ENCODE assay signal across 16 cellular contexts in genomic region chr9:131992906-131993657, GRCh38.
"Had no signal": no experiment of that assay in that cellular context is flagged by ENCODE, and none has a peak within 500 bp of the region (broad histone marks: within the 10 kb centered on the region; RNA-seq: fewer than 3 reads in every experiment).

No MANE protein-coding gene starts in this region.

- H3K9me3 ChIP-seq: gastrocnemius medialis, sigmoid colon, upper lobe of left lung had no signal

- DNase-seq: activated CD4-positive, alpha-beta T cell treated with anti-CD3 and anti-CD28 coated beads for 1 hour; activated gamma-delta T cell treated with Interleukin-2 at 50 U/mL for 16 hours; activated T-cell treated with anti-CD3 and anti-CD28 coated beads, Interleukin-2, amount 50 U/mL, for 1 hour; anterior cingulate cortex; dermis blood vessel endothelial cell; effector CD8-positive, alpha-beta T cell; gastrocnemius medialis; head of caudate nucleus; hypothalamus; retina; sigmoid colon; stimulated activated CD4-positive, alpha-beta T cell treated with anti-CD3 and anti-CD28 coated beads, Interleukin-4, amount 100 ng/mL, for 4 hours; stimulated activated naive CD8-positive, alpha-beta T cell treated with anti-CD3 and anti-CD28 coated beads, Interleukin-15, Interleukin-2, amounts not matched to agents 100 U/mL and 50 U/mL, for 24 hours; upper lobe of left lung; WERI-Rb-1 had no signal

- ATAC-seq: gastrocnemius medialis; stimulated activated naive CD8-positive, alpha-beta T cell treated with anti-CD3 and anti-CD28 coated beads, Interleukin-15, Interleukin-2, amounts not matched to agents 100 U/mL and 50 U/mL, for 24 hours had no signal

- H3K27me3 ChIP-seq: gastrocnemius medialis, sigmoid colon, upper lobe of left lung had no signal

- FAIRE-seq: TTC549 had no signal

- H3K36me3 ChIP-seq: gastrocnemius medialis had no signal

- H3K4me1 ChIP-seq: upper lobe of left lung had no signal

- H3K27ac ChIP-seq: gastrocnemius medialis, sigmoid colon, upper lobe of left lung, WERI-Rb-1 had no signal

- H3K4me3 ChIP-seq: gastrocnemius medialis, sigmoid colon, upper lobe of left lung had no signal
